Comparison of ENCODE assay signal across 1 cellular context in genomic region chr3:194572131-194572789, GRCh38.
TF ChIP-seq lines count a peak whose summit lies in the region.

No MANE protein-coding gene starts in this region.

TF ChIP-seq in K562, 482 proteins besides CTCF, POLR2A, EP300 and RAD21 (continued from another document):
- TF ChIP-seq ARID4B (CRISPR knock-in tag; IDR thresholded peaks at IDR 0.05) (peak; percentile 57), ZNF316 (IDR thresholded peaks at IDR 0.05) (peak; percentile 29; the same call in 1 of the 2 replicates), CREB1 (IDR thresholded peaks at IDR 0.05) (peak; percentile 91), CREB1 (CRISPR knock-in tag; IDR thresholded peaks at IDR 0.05) (peak; percentile 84; the same call in 1 of the 2 replicates), VEZF1 (CRISPR knock-in tag; IDR thresholded peaks at IDR 0.05) (peak; percentile 47), TFE3 (CRISPR knock-in tag; IDR thresholded peaks at IDR 0.05) (peak; percentile 35), ATF2 (CRISPR knock-in tag; IDR thresholded peaks at IDR 0.05) (peak; percentile 79; the same call in 1 of the 2 replicates), WHSC1 (IDR thresholded peaks at IDR 0.05; ENCODE audit: low read length) (no peak), TRIM25 (IDR thresholded peaks at IDR 0.05; ENCODE audit: borderline replicate concordance) (no peak), NR2C2 (CRISPR knock-in tag; IDR thresholded peaks at IDR 0.05) (no peak), NR2C2 (tag; IDR thresholded peaks at IDR 0.05) (peak; percentile 73), ZC3H8 (IDR thresholded peaks at IDR 0.05) (no peak), TEAD4 (IDR thresholded peaks at IDR 0.05; ENCODE audit: low read length) (peak; percentile 92), TEAD4 (CRISPR knock-in tag; IDR thresholded peaks at IDR 0.05; ENCODE audit: borderline replicate concordance) (no peak), RBFOX2 (IDR thresholded peaks at IDR 0.05; ENCODE audit: low read depth, low read length) (peak; percentile 46; the same call in 1 of the 2 replicates), HDAC3 (IDR thresholded peaks at IDR 0.05; ENCODE audit: borderline replicate concordance, partially characterized antibody) (peak; percentile 90), MLLT1 (IDR thresholded peaks at IDR 0.05) (peak in 1 of 2 experiments; percentile 86; a peak in 2 of 4 replicates), LCOR (CRISPR knock-in tag; IDR thresholded peaks at IDR 0.05) (peak; percentile 99), THAP12 (CRISPR knock-in tag; IDR thresholded peaks at IDR 0.05) (no peak), HDAC8 (tag; IDR thresholded peaks at IDR 0.05) (0 out of 2 replicates have a peak, but pooled peaks have one; percentile 52), TFAP4 (CRISPR knock-in tag; IDR thresholded peaks at IDR 0.05; ENCODE audit: borderline replicate concordance) (peak; percentile 92), MAFG (tag; conservative IDR thresholded peaks at IDR 0.05) (peak; percentile 38; the same call in 1 of the 2 replicates), YY1 (IDR thresholded peaks at IDR 0.05; ENCODE audit: borderline replicate concordance in 1 of 3, control insufficient read depth in 1 of 3, extremely low read depth in 1 of 3, insufficient read depth in 3 of 3, insufficient read length in 1 of 3, insufficient replicate concordance in 2 of 3, low read depth in 1 of 3, low read length in 2 of 3) (peak in 2 of 3 experiments; percentile 25 to 70), E2F6 (IDR thresholded peaks at IDR 0.05; ENCODE audit: borderline replicate concordance in 1 of 2, extremely low read depth in 1 of 2, insufficient read depth in 1 of 2, insufficient read length in 1 of 2, low read depth in 1 of 2, low read length in 1 of 2, poor library complexity in 1 of 2, severe bottlenecking in 1 of 2) (peak; percentile 94 to 97), ASH1L (IDR thresholded peaks at IDR 0.05; ENCODE audit: borderline replicate concordance, low read depth, partially characterized antibody) (no peak), SMARCA5 (IDR thresholded peaks at IDR 0.05) (peak; percentile 10; the same call in 1 of the 2 replicates), NCOA2 (IDR thresholded peaks at IDR 0.05; ENCODE audit: partially characterized antibody in 2 of 2) (no peak), ZBED1 (IDR thresholded peaks at IDR 0.05) (peak; percentile 78; the same call in 1 of the 2 replicates), CXXC5 (CRISPR knock-in tag; IDR thresholded peaks at IDR 0.05) (peak; percentile 98), GABPB1 (CRISPR knock-in tag; IDR thresholded peaks at IDR 0.05) (0 out of 2 replicates have a peak, but pooled peaks have one; percentile 56), CHD2 (IDR thresholded peaks at IDR 0.05; ENCODE audit: low read depth, low read length) (peak; percentile 33; the same call in 1 of the 2 replicates), RBM15 (IDR thresholded peaks at IDR 0.05; ENCODE audit: insufficient read depth, low read length) (no peak), TBL1XR1 (IDR thresholded peaks at IDR 0.05; ENCODE audit: low read length in 2 of 2) (peak; percentile 38 to 94; a peak in 3 of 4 replicates), MEF2D (tag; conservative IDR thresholded peaks at IDR 0.05; ENCODE audit: low read depth) (peak; percentile 76), ZNF3 (CRISPR knock-in tag; IDR thresholded peaks at IDR 0.05) (no peak)
